Comparison of ENCODE assay signal across 8 cellular contexts in the genomic region with DNA sequence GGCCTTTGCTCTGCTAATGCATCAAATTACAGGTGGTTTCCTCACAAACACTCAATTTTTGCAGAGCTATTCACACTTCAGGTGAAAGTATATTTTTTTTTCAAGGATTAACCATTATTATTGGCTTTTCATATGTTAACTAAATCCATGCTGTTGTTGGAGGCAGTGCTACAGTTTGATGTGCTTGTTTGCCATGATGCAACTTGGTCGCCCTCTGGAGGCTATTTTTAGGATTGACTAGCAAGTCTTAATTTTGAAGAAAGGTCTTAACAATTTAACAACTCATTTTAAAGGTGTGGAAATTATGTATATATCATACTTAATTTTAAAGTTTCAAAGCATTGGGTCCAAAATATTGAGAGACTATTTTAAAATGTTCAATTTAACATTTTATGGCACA.
A peak's percentile ranks its signal among the peaks of the same experiment; 100 is the strongest.
DNase-seq lines count a peak whose midpoint lies in the region; ATAC-seq and TF ChIP-seq lines count a peak whose summit lies in the region.

No MANE protein-coding gene starts in this region.

- no peak for ATAC-seq in HG02798 (IDR thresholded peaks at IDR 0.05; ENCODE audit: poor library complexity, unreplicated experiment)
- no peak for ATAC-seq in GM21423 (IDR thresholded peaks at IDR 0.05; ENCODE audit: unreplicated experiment)

- H3K4me1 ChIP-seq in GM23248 (ENCODE audit: insufficient read depth) (no peaks in the 10 kb centered on the region), OCI-LY3 (ENCODE audit: low read length) (no peaks in the 10 kb centered on the region), esophagus muscularis mucosa (no peaks in the 10 kb centered on the region), parathyroid adenoma (no peaks in the 10 kb centered on the region)

- H3K4me3 ChIP-seq in GM23248 (no peak overlapping the region), OCI-LY3 (ENCODE audit: low read length) (no peak overlapping the region), esophagus muscularis mucosa (no peak overlapping the region), parathyroid adenoma (ENCODE audit: low read depth, low read length) (no peak overlapping the region)

- TF ChIP-seq CTCF in OCI-LY3 (IDR thresholded peaks at IDR 0.05; ENCODE audit: low read depth, low read length), result peak; percentile 64
- peak; percentile 17 to 55 (median 42) for TF ChIP-seq CTCF in esophagus muscularis mucosa (IDR thresholded peaks at IDR 0.05)
- TF ChIP-seq CTCF in parathyroid adenoma (IDR thresholded peaks at IDR 0.05), result peak; percentile 36

- no peak overlapping the region for H3K9ac ChIP-seq in GM23248
- no peak overlapping the region for H3K9ac ChIP-seq in OCI-LY3 (ENCODE audit: low read length)
- H3K9ac ChIP-seq in parathyroid adenoma, result no peak overlapping the region

- intact Hi-C loops in esophagus muscularis mucosa (cut with DNase I), result loop anchor here (5.0 kb wide), 1 partner anchor 864 kb away; no protein-coding TSS in a partner anchor

- H3K27me3 ChIP-seq in GM23248 (replicated peaks; ENCODE audit: insufficient read depth), result no peaks in the 10 kb centered on the region
- no peaks in the 10 kb centered on the region for H3K27me3 ChIP-seq in OCI-LY3 (ENCODE audit: low read depth, low read length)
- H3K27me3 ChIP-seq in esophagus muscularis mucosa, result no peaks in the 10 kb centered on the region
- H3K27me3 ChIP-seq in parathyroid adenoma (ENCODE audit: control insufficient read depth, insufficient read depth, low read length), result no peaks in the 10 kb centered on the region

- TF ChIP-seq EP300 in esophagus muscularis mucosa (IDR thresholded peaks at IDR 0.05), result no peak

- in situ Hi-C loops in GM23248 (cut with MboI), result loop anchor here (10.0 kb wide), 1 partner anchor 866 kb away; no protein-coding TSS in a partner anchor

- H3K79me2 ChIP-seq in GM23248 (ENCODE audit: insufficient read depth) (no peaks in the 10 kb centered on the region), OCI-LY3 (ENCODE audit: low read length) (no peaks in the 10 kb centered on the region), parathyroid adenoma (no peaks in the 10 kb centered on the region)

- WGBS in GM23248 (ENCODE audit: low coverage in 1 of 2, low lambda C conversion rate in 2 of 2, missing lambda C conversion rate in 2 of 2), 2 experiments, result 0% methylated on average over 1 of the region's 1 CpG
- 0% methylated on average over 1 of the region's 1 CpG for WGBS in esophagus muscularis mucosa

- no peaks in the 10 kb centered on the region for H4K20me1 ChIP-seq in GM23248 (ENCODE audit: insufficient read depth)
- no peaks in the 10 kb centered on the region for H4K20me1 ChIP-seq in OCI-LY3 (ENCODE audit: insufficient read depth, low read length)

- H3K27ac ChIP-seq in GM23248 (no peak overlapping the region), OCI-LY3 (ENCODE audit: low read length) (no peak overlapping the region), esophagus muscularis mucosa (replicated peaks in 1 of 4) (no peak overlapping the region), parathyroid adenoma (no peak overlapping the region)

- no peaks in the 10 kb centered on the region for H3F3A ChIP-seq in GM23248 (ENCODE audit: insufficient read depth)

- no peaks in the 10 kb centered on the region for H3K36me3 ChIP-seq in GM23248 (ENCODE audit: low read depth)
- H3K36me3 ChIP-seq in OCI-LY3 (replicated peaks; ENCODE audit: low read depth, low read length), result no peaks in the 10 kb centered on the region
- no peaks in the 10 kb centered on the region for H3K36me3 ChIP-seq in esophagus muscularis mucosa
- no peaks in the 10 kb centered on the region for H3K36me3 ChIP-seq in parathyroid adenoma (ENCODE audit: control insufficient read depth, insufficient read depth, low read length)

- TF ChIP-seq POLR2A in esophagus muscularis mucosa (IDR thresholded peaks at IDR 0.05; ENCODE audit: low read depth), result no peak

- DNase-seq in NCI-H1092 treated with DMSO at 0.1 percent for 48 hours (lab: John Stamatoyannopoulos, UW) (peak; percentile 28), NCI-H1092 (lab: John Stamatoyannopoulos, UW) (no peak), GM23248 (peak; percentile 28), esophagus muscularis mucosa (ENCODE audit: extremely low spot score) (no peak)

- H3K9me3 ChIP-seq in GM23248 (ENCODE audit: low read depth) (no peaks in the 10 kb centered on the region), OCI-LY3 (ENCODE audit: insufficient read depth, low read length) (no peaks in the 10 kb centered on the region), esophagus muscularis mucosa (no peaks in the 10 kb centered on the region), parathyroid adenoma (ENCODE audit: control insufficient read depth, low read length) (no peaks in the 10 kb centered on the region)

- H3K4me2 ChIP-seq in GM23248 (ENCODE audit: unreplicated experiment) (no peak overlapping the region), OCI-LY3 (ENCODE audit: low read length) (no peak overlapping the region), parathyroid adenoma (ENCODE audit: low read length) (no peak overlapping the region)

- H2AFZ ChIP-seq in GM23248, result no peak overlapping the region
- H2AFZ ChIP-seq in OCI-LY3 (ENCODE audit: low read depth, low read length), result no peak overlapping the region
- H2AFZ ChIP-seq in parathyroid adenoma, result no peak overlapping the region

- no peaks in the 10 kb centered on the region for H3K9me2 ChIP-seq in GM23248 (ENCODE audit: insufficient read depth)

Comparison
In these comparisons a context has a peak if more than half of its experiments do, and no peak if none do; other contexts are left out.
1. DNase-seq: peak in NCI-H1092 treated with DMSO at 0.1 percent for 48 hours (single experiment) and GM23248 (single experiment); none in NCI-H1092 (single experiment) and esophagus muscularis mucosa (single experiment).
2. Peak in every context shown above with its lines, with median percentiles within 50 percentile points of each other: CTCF ChIP-seq.